ENCODE assay signal across 22 cellular contexts in genomic region chr1:204592246-204592948, GRCh38.
DNase-seq lines count a peak whose midpoint lies in the region; ATAC-seq, FAIRE-seq and TF ChIP-seq lines count a peak whose summit lies in the region.
"Had no signal": no experiment of that assay in that cellular context is flagged by ENCODE, and none has a peak within 500 bp of the region (broad histone marks: within the 10 kb centered on the region; RNA-seq: fewer than 3 reads in every experiment).

No MANE protein-coding gene starts in this region.

- H3F3A ChIP-seq in GM23338 (replicated peaks; ENCODE audit: low read depth) = no peaks in the 10 kb centered on the region

- 0 out of 2 replicates have a peak overlapping the region, but pooled peaks have one; percentile 63 for H2AFZ ChIP-seq in GM23338
- H2AFZ ChIP-seq: GM23248 had no signal

- no peak overlapping the region for H3K27ac ChIP-seq in GM23338 (ENCODE audit: low read depth)
- no peak overlapping the region for H3K27ac ChIP-seq in effector memory CD4-positive, alpha-beta T cell (ENCODE audit: insufficient read depth, low read length, poor library complexity, severe bottlenecking)
- H3K27ac ChIP-seq: dorsolateral prefrontal cortex, GM23248, heart left ventricle, KMS-11, tibial nerve had no signal

- H3K27me3 ChIP-seq in GM23338 (ENCODE audit: insufficient read depth) = no peaks in the 10 kb centered on the region
- H3K27me3 ChIP-seq in effector memory CD4-positive, alpha-beta T cell (replicated peaks; ENCODE audit: control insufficient read depth, insufficient read depth, low read length, poor library complexity, severe bottlenecking) = no peaks in the 10 kb centered on the region
- H3K27me3 ChIP-seq: dorsolateral prefrontal cortex, heart left ventricle, tibial nerve had no signal

- DNase-seq in GM23338 (ENCODE audit: low spot score) (no peak), NCI-H82 (lab: John Stamatoyannopoulos, UW) (peak; percentile 97), glutamatergic neuron (no peak), retina (peak; percentile 46), urothelium cell line (ENCODE audit: low spot score) (no peak), NCI-H1436 treated with DMSO at 0.1 percent for 48 hours (lab: John Stamatoyannopoulos, UW) (no peak)
- DNase-seq in effector memory CD4-positive, alpha-beta T cell = no peak
- DNase-seq: activated CD4-positive, alpha-beta T cell treated with anti-CD3 and anti-CD28 coated beads, Interleukin-2, amount 10 ng/mL, durations not matched to agents 24 days and 14 days; activated naive CD8-positive, alpha-beta T cell treated with anti-CD3 and anti-CD28 coated beads, Interleukin-2, amount 50 U/mL, for 24 hours; activated T-cell treated with anti-CD3 and anti-CD28 coated beads, Interleukin-2, amount 50 U/mL, for 24 hours; dorsolateral prefrontal cortex; heart left ventricle; NCI-H1417 treated with DMSO at 0.1 percent for 48 hours; NCI-H510A; SHP77 treated with DMSO at 0.1 percent for 48 hours; stimulated activated CD4-positive, alpha-beta T cell treated with anti-CD3 and anti-CD28 coated beads, Interleukin-2, amount 100 ng/mL, for 24 hours; T1000 had no signal

- no peak overlapping the region for H3K4me3 ChIP-seq in GM23338
- no peak overlapping the region for H3K4me3 ChIP-seq in effector memory CD4-positive, alpha-beta T cell (ENCODE audit: insufficient read depth, low read depth, low read length, poor library complexity, severe bottlenecking)
- H3K4me3 ChIP-seq: dorsolateral prefrontal cortex, GM12878, GM23248, heart left ventricle, tibial nerve had no signal

- H3K36me3 ChIP-seq in GM23338 (ENCODE audit: insufficient read depth) = no peaks in the 10 kb centered on the region
- H3K36me3 ChIP-seq in effector memory CD4-positive, alpha-beta T cell (ENCODE audit: control insufficient read depth, insufficient read depth, low read length) = no peaks in the 10 kb centered on the region
- H3K36me3 ChIP-seq: heart left ventricle, tibial nerve had no signal

- H3K4me1 Mint-ChIP-seq in GM23338 = peaks cover 24% of the 10 kb centered on the region
- H3K4me1 Mint-ChIP-seq in glutamatergic neuron (ENCODE audit: low read depth, unreplicated experiment) = peaks cover 24% of the 10 kb centered on the region
- H3K4me1 Mint-ChIP-seq: activated CD4-positive, alpha-beta T cell treated with anti-CD3 and anti-CD28 coated beads, Interleukin-2, amount 10 ng/mL, durations not matched to agents 24 days and 14 days; activated naive CD8-positive, alpha-beta T cell treated with anti-CD3 and anti-CD28 coated beads, Interleukin-2, amount 50 U/mL, for 24 hours; CD14-positive monocyte had no signal

- H3K4me2 ChIP-seq in GM23338 = no peak overlapping the region
- H3K4me2 ChIP-seq: KMS-11 had no signal

- peaks cover 3% of the 10 kb centered on the region for H3K27me3 Mint-ChIP-seq in GM23338 (ENCODE audit: insufficient read depth, low read depth, poor library complexity)
- no peaks in the 10 kb centered on the region for H3K27me3 Mint-ChIP-seq in glutamatergic neuron (ENCODE audit: unreplicated experiment)
- H3K27me3 Mint-ChIP-seq: activated naive CD8-positive, alpha-beta T cell treated with anti-CD3 and anti-CD28 coated beads, Interleukin-2, amount 50 U/mL, for 24 hours; activated T-cell treated with anti-CD3 and anti-CD28 coated beads, Interleukin-2, amount 50 U/mL, for 24 hours had no signal

- no peaks in the 10 kb centered on the region for H4K20me1 ChIP-seq in GM23338 (replicated peaks; ENCODE audit: insufficient read depth)

- ATAC-seq in GM23338 = no peak
- ATAC-seq: activated naive CD8-positive, alpha-beta T cell treated with anti-CD3 and anti-CD28 coated beads, Interleukin-2, amount 50 U/mL, for 24 hours; GM12878; heart left ventricle had no signal

- H3K36me3 Mint-ChIP-seq in GM23338 (ENCODE audit: low read depth) (no peaks in the 10 kb centered on the region; the same call in 2 of the 3 replicates), glutamatergic neuron (ENCODE audit: unreplicated experiment) (no peaks in the 10 kb centered on the region)

- no peaks in the 10 kb centered on the region for H3K9me3 Mint-ChIP-seq in GM23338
- no peaks in the 10 kb centered on the region for H3K9me3 Mint-ChIP-seq in glutamatergic neuron (ENCODE audit: unreplicated experiment)
- H3K9me3 Mint-ChIP-seq: activated CD4-positive, alpha-beta T cell treated with anti-CD3 and anti-CD28 coated beads, Interleukin-2, amount 10 ng/mL, durations not matched to agents 24 days and 14 days; activated naive CD8-positive, alpha-beta T cell treated with anti-CD3 and anti-CD28 coated beads, Interleukin-2, amount 50 U/mL, for 24 hours; activated T-cell treated with anti-CD3 and anti-CD28 coated beads, Interleukin-2, amount 50 U/mL, for 24 hours; CD14-positive monocyte had no signal

- peaks cover 10% of the 10 kb centered on the region; the same call in 1 of the 2 replicates for H3K4me1 ChIP-seq in GM23338 (ENCODE audit: insufficient read depth)
- no peaks in the 10 kb centered on the region for H3K4me1 ChIP-seq in effector memory CD4-positive, alpha-beta T cell (ENCODE audit: control insufficient read depth, insufficient read depth, low read length, poor library complexity, severe bottlenecking)
- H3K4me1 ChIP-seq: heart left ventricle, tibial nerve had no signal

- H3K27ac Mint-ChIP-seq in GM23338 (no peak overlapping the region), glutamatergic neuron (ENCODE audit: unreplicated experiment) (peak overlapping the region; percentile 24)
- H3K27ac Mint-ChIP-seq: activated CD4-positive, alpha-beta T cell treated with anti-CD3 and anti-CD28 coated beads, Interleukin-2, amount 10 ng/mL, durations not matched to agents 24 days and 14 days; activated naive CD8-positive, alpha-beta T cell treated with anti-CD3 and anti-CD28 coated beads, Interleukin-2, amount 50 U/mL, for 24 hours; activated T-cell treated with anti-CD3 and anti-CD28 coated beads, Interleukin-2, amount 50 U/mL, for 24 hours; CD14-positive monocyte had no signal

- TF ChIP-seq CTCF in GM23338 (conservative IDR thresholded peaks at IDR 0.05; ENCODE audit: low read depth in 2 of 2) (no peak), glutamatergic neuron (IDR thresholded peaks at IDR 0.05; ENCODE audit: partially characterized antibody, unreplicated experiment) (no peak)

- FAIRE-seq in urothelium cell line (lab: Jason Lieb, UNC) = no peak
- FAIRE-seq: GM12878 had no signal

- H3K4me3 Mint-ChIP-seq in GM23338 (no peak overlapping the region), glutamatergic neuron (ENCODE audit: unreplicated experiment) (peak overlapping the region; percentile 6)
- H3K4me3 Mint-ChIP-seq: activated CD4-positive, alpha-beta T cell treated with anti-CD3 and anti-CD28 coated beads, Interleukin-2, amount 10 ng/mL, durations not matched to agents 24 days and 14 days; activated naive CD8-positive, alpha-beta T cell treated with anti-CD3 and anti-CD28 coated beads, Interleukin-2, amount 50 U/mL, for 24 hours; activated T-cell treated with anti-CD3 and anti-CD28 coated beads, Interleukin-2, amount 50 U/mL, for 24 hours; CD14-positive monocyte had no signal

- no peaks in the 10 kb centered on the region for H3K79me2 ChIP-seq in GM23338 (replicated peaks; ENCODE audit: insufficient read depth)

- no peaks in the 10 kb centered on the region for H3K9me3 ChIP-seq in effector memory CD4-positive, alpha-beta T cell (ENCODE audit: control insufficient read depth, low read length)
- H3K9me3 ChIP-seq: heart left ventricle, tibial nerve had no signal

- H3K9me2 ChIP-seq in GM23338 (ENCODE audit: insufficient read depth) = peaks cover 4% of the 10 kb centered on the region; the same call in 1 of the 2 replicates

TF ChIP-seq in GM23338, 12 proteins besides CTCF, POLR2A, EP300 and RAD21:
- no peak for TF ChIP-seq STAT1 (IDR thresholded peaks at IDR 0.05; ENCODE audit: unreplicated experiment)

Comparison
In these comparisons a context has a peak if more than half of its experiments do, and no peak if none do; other contexts are left out.
1. DNase-seq: peak in NCI-H82 (single experiment) and retina (single experiment); none in GM23338 (single experiment), glutamatergic neuron (single experiment), urothelium cell line (single experiment), effector memory CD4-positive, alpha-beta T cell (0 of 3) and NCI-H1436 treated with DMSO at 0.1 percent for 48 hours (single experiment).